26 cellular contexts compared by ENCODE assay signal in the genomic region with DNA sequence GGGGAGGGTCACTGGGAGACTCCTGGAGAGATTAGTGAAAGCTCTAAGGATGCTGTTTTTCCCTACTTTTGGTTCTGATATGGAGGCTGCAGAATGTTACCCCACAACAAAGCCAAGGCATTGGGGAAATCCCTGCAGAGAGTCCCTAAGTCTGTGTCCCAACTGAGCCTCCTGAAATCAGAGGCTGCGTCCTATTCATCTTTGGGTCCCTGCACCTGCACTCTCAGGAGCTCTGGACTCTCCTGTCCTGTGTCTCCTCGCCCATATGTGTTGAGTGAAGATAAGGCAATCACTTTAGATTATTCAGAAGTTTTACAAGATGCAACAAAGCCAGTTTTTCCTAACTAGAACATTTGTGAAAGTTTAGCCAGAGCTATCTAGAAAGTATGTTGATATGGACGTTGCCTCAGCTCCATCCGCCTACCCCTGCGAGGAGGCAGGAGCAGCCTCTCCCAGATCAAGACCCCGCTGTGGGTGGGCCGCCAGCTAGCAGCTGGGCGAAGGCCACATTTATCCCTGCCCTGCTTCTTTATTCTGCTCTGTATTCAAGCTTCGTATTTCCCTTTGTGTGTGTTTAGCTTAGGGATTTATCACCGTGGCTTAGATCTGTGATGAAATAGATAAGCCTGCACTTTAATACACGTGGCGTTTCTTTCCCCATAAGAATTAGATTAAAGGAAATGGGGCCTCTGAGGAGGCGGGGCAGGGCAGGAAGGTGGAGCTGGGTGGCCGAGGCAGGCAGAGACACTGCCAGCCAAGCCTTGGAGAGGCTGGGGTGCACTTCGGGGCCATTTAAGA. TPM values are rescaled to one million over a fixed set of nuclear protein-coding genes. Genes with fewer than 3 reads are reported as not detected.
DNase-seq lines count a peak whose midpoint lies in the region; ATAC-seq, FAIRE-seq and TF ChIP-seq lines count a peak whose summit lies in the region.
"Had no signal": no experiment of that assay in that cellular context is flagged by ENCODE, and none has a peak within 500 bp of the region (broad histone marks: within the 10 kb centered on the region; RNA-seq: fewer than 3 reads in every experiment).

No MANE protein-coding gene starts in this region.

- H3K27me3 ChIP-seq in testis: no peaks in the 10 kb centered on the region
- H3K27me3 ChIP-seq in adrenal gland: no peaks in the 10 kb centered on the region
- H3K27me3 ChIP-seq in transverse colon: no peaks in the 10 kb centered on the region
- H3K27me3 ChIP-seq: BE2C, SJSA1 had no signal

- FAIRE-seq in D721Med (lab: Jason Lieb, UNC): no peak
- FAIRE-seq: A204.1, GM12892, RCC 7860 had no signal

- TF ChIP-seq POLR2A in testis (IDR thresholded peaks at IDR 0.05) (no peak), adrenal gland (IDR thresholded peaks at IDR 0.05) (no peak), transverse colon (IDR thresholded peaks at IDR 0.05) (no peak)

- TF ChIP-seq CTCF in D721Med (IDR thresholded peaks at IDR 0.05; ENCODE audit: insufficient read depth, missing control alignments): no peak
- no peak for TF ChIP-seq CTCF in VCaP (conservative IDR thresholded peaks at IDR 0.05)
- TF ChIP-seq CTCF in testis (IDR thresholded peaks at IDR 0.05): no peak
- TF ChIP-seq CTCF in adrenal gland (IDR thresholded peaks at IDR 0.05): no peak
- TF ChIP-seq CTCF in transverse colon (IDR thresholded peaks at IDR 0.05): no peak

- H3K36me3 ChIP-seq in testis (ENCODE audit: low read depth, missing control alignments) (no peaks in the 10 kb centered on the region), adrenal gland (replicated peaks in 1 of 2) (no peaks in the 10 kb centered on the region), transverse colon (no peaks in the 10 kb centered on the region)
- H3K36me3 ChIP-seq: BE2C, HAP-1, SJSA1 had no signal

- H3K27ac ChIP-seq in VCaP (peak overlapping the region; percentile 93), testis (peak overlapping the region; percentile 25 to 39), adrenal gland (peak overlapping the region in 1 of 5 donors; percentile 62), transverse colon (no peak overlapping the region)
- H3K27ac ChIP-seq: SJSA1 had no signal

- in situ Hi-C loops in transverse colon (cut with MboI; ENCODE audit: low pct_ligation_motif_present in 1 of 4, low pct_unique_long_range_greater_than_20kb in 1 of 4, low sequenced_read_pairs in 3 of 4): no loop called here

- H3K4me1 ChIP-seq in testis: peaks cover 23% of the 10 kb centered on the region
- no peaks in the 10 kb centered on the region for H3K4me1 ChIP-seq in adrenal gland (replicated peaks in 1 of 2)
- H3K4me1 ChIP-seq in transverse colon: no peaks in the 10 kb centered on the region
- H3K4me1 ChIP-seq: BE2C, HAP-1, SJSA1 had no signal

- WGBS in testis, 2 donors: 42 to 48% methylated on average over 15 of the region's 15 CpGs
- WGBS in adrenal gland, 4 donors: 28 to 36% (median 33%) methylated on average over 15 of the region's 15 CpGs
- 42 to 46% methylated on average over 6 to 15 of the region's 15 CpGs for WGBS in transverse colon (ENCODE audit: low coverage in 1 of 2), 2 donors

- no peak for ATAC-seq in HG03097 (IDR thresholded peaks at IDR 0.05; ENCODE audit: low FRiP score, unreplicated experiment)

- H3K4me3 ChIP-seq in testis (no peak overlapping the region), adrenal gland (no peak overlapping the region), transverse colon (no peak overlapping the region)
- H3K4me3 ChIP-seq: HAP-1, SJSA1 had no signal

- H3K9me3 ChIP-seq in testis (no peaks in the 10 kb centered on the region), adrenal gland (replicated peaks in 1 of 3) (no peaks in the 10 kb centered on the region), transverse colon (no peaks in the 10 kb centered on the region)
- H3K9me3 ChIP-seq: BE2C, HAP-1, SJSA1 had no signal

- intact Hi-C loops in testis (cut with DNase I; ENCODE audit: low total_unique reads) (no loop called here), adrenal gland (cut with DNase I) (no loop called here), transverse colon (cut with DNase I; ENCODE audit: low total_unique reads) (no loop called here)

- TF ChIP-seq EP300 in transverse colon (IDR thresholded peaks at IDR 0.05; ENCODE audit: low read depth): no peak

- peak; percentile 39 for DNase-seq in D721Med (ENCODE audit: insufficient read length, low spot score)
- peak; percentile 16 for DNase-seq in left kidney (ENCODE audit: low read depth, low spot score)
- peak; percentile 54 for DNase-seq in testis
- DNase-seq in adrenal gland: no peak
- no peak for DNase-seq in transverse colon
- DNase-seq: BE2C; CD4-positive, alpha-beta T cell; COR-L47; DMS153; KBM-7; NCI-H1092; NCI-H1436; NCI-H187 treated with DMSO at 0.1 percent for 48 hours; NCI-H2227 treated with DMSO at 0.1 percent for 48 hours; NCI-H510A treated with DMSO at 0.1 percent for 48 hours; NCI-H748 treated with DMSO at 0.1 percent for 48 hours; OCI-M1 had no signal

RNA-seq across cellular contexts. Expression of a gene that starts 37.4 kb away (rescaled TPM):
- total RNA-seq in testis (10 to 100 TPM in 1 of 2 donors, 1 to 10 TPM in 1; 7.5 to 10.3 TPM), adrenal gland (1 to 10 TPM in 2 of 8 donors, under 1 TPM in 6; 0.09 to 2.0 (median 0.50) TPM), transverse colon (1 to 10 TPM in 1 of 4 donors, under 1 TPM in 2, not detected in 1; 0.14 to 4.2 (median 0.32) TPM)
- polyA plus RNA-seq in testis (ENCODE audit: insufficient read depth, low read depth, low replicate concordance) (4.0 TPM), adrenal gland (under 1 TPM; 0.56 to 0.81 (median 0.57) TPM)
- total RNA-seq: CD4-positive, alpha-beta T cell; G401; HT1080 had no signal

Comparison
In these comparisons a context has a peak if more than half of its experiments do, and no peak if none do; other contexts are left out.
1. DNase-seq: peak in D721Med (single experiment), left kidney (single experiment) and testis (single experiment); none in adrenal gland (0 of 7) and transverse colon (single experiment).
2. H3K27ac ChIP-seq: peak in VCaP (single experiment) and testis (2 of 2); none in transverse colon (0 of 4).